9 cellular contexts compared by ENCODE assay signal in the genomic region with DNA sequence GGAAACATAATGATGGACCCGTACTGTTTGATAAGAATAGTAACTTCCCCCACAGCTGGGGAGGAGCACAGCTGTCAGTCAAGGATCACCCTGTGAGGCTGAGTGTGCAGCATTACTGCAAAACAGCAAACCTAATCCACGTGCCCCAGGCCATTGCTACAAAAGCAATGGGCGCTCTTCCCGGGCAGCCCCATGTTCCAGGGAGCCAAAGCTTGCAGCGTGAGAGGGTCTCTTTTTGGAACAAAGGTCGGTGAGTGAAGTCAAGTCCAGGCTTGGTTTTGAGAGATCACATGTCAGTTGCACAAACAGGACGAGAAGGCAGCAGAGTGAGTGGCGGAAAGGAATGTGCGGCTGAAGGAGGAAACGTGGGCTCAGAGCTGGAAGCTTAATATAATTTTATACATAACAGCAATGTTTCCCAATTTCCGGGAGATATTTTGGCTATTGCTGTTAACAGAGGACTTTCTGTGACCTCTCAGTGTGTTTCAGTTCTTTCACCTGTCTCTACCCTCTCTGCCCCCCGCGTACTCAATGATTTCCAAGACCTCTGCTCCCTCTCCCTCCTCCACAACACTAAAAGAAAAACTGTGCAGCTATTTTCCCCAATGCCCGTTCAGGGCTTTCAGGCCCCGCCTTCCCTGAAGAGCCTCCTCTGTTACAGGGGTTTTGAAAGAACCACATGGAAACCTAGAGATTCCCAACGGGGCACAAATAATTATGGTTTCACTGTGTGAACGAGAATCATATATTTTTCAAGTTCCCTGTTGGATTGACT.
DNase-seq lines count a peak whose midpoint lies in the region; ATAC-seq, FAIRE-seq and TF ChIP-seq lines count a peak whose summit lies in the region.
"Had no signal": no experiment of that assay in that cellular context is flagged by ENCODE, and none has a peak within 500 bp of the region (broad histone marks: within the 10 kb centered on the region; RNA-seq: fewer than 3 reads in every experiment).

No MANE protein-coding gene starts in this region.

- no peak overlapping the region for H2BK20ac ChIP-seq in H1 (ENCODE audit: low read length)

- no peak overlapping the region for H2BK12ac ChIP-seq in H1 (ENCODE audit: low read depth, low read length)

- no peaks in the 10 kb centered on the region for H3K79me1 ChIP-seq in H1 (ENCODE audit: low read depth, low read length)

- no peak overlapping the region for H3K56ac ChIP-seq in H1 (replicated peaks; ENCODE audit: insufficient read length, low read depth, low read length)

- TF ChIP-seq CTCF in H1 (IDR thresholded peaks at IDR 0.05; ENCODE audit: control extremely low read depth in 1 of 3, insufficient read depth in 1 of 3, low read depth in 1 of 3, low read length in 3 of 3) (no peak), pancreas (IDR thresholded peaks at IDR 0.05) (no peak)

- TF ChIP-seq POLR2A in H1 (IDR thresholded peaks at IDR 0.05; ENCODE audit: control extremely low read depth in 1 of 2, low read depth in 2 of 2, low read length in 2 of 2): no peak

- peaks cover 0 to 2% (median 0%) of the 10 kb centered on the region in 4 experiments; a peak in 1 of 7 replicates for H3K4me1 ChIP-seq in H1 (replicated peaks in 1 of 4; ENCODE audit: control insufficient read depth in 3 of 4, insufficient read depth in 4 of 4, low read length in 3 of 4)
- H3K4me1 ChIP-seq in pancreas: no peaks in the 10 kb centered on the region

- peak overlapping the region; percentile 59; the same call in 1 of the 2 replicates for H2AFZ ChIP-seq in H1 (ENCODE audit: low read length)

- 79% methylated on average over 17 of the region's 17 CpGs; no CpG with 5 or more reads in 1 of the 2 experiments for WGBS in H1 (ENCODE audit: extremely low coverage in 1 of 2, insufficient coverage in 1 of 2, insufficient read length in 1 of 2, insufficient replicate concordance in 2 of 2, low coverage in 1 of 2, low lambda C conversion rate in 2 of 2, missing lambda C conversion rate in 1 of 2), 2 experiments
- 22 to 27% methylated on average over 17 of the region's 17 CpGs for WGBS in pancreas, 2 donors

- no peak overlapping the region for H4K91ac ChIP-seq in H1 (replicated peaks; ENCODE audit: insufficient read length, low read length)

- no peak overlapping the region for H4K5ac ChIP-seq in H1 (ENCODE audit: insufficient read length, low read depth, low read length)

- intact Hi-C loops in pancreas (cut with DNase I): no loop called here

- no peak overlapping the region for H4K8ac ChIP-seq in H1 (ENCODE audit: extremely low read depth, insufficient read depth, low read length)

- POLR2A ChIA-PET in H1 (lab: Charles Lee; ENCODE audit: partially characterized antibody): no interaction called here

- H3K9me3 ChIP-seq in H1 (ENCODE audit: insufficient read depth in 2 of 2, low read depth in 1 of 2, low read length in 1 of 2) (no peaks in the 10 kb centered on the region), pancreas (no peaks in the 10 kb centered on the region)

- H3K4me2 ChIP-seq in H1 (ENCODE audit: insufficient read depth in 1 of 2, low read depth in 2 of 2, low read length in 2 of 2): no peak overlapping the region

- H3K27me3 ChIP-seq in H1 (replicated peaks in 1 of 4; ENCODE audit: control insufficient read depth in 3 of 4, extremely low read depth in 1 of 4, insufficient read depth in 3 of 4, low read length in 3 of 4): no peaks in the 10 kb centered on the region
- H3K27me3 ChIP-seq in pancreas: peaks cover 0 to 3% (median 0%) of the 10 kb centered on the region in 4 donors

- no peak overlapping the region for H2BK15ac ChIP-seq in H1 (ENCODE audit: low read length)

- peak in 3 of 4 donors; percentile 32 to 44 (median 34) for ATAC-seq in pancreas
- no peak for ATAC-seq in HG02981 (IDR thresholded peaks at IDR 0.05; ENCODE audit: unreplicated experiment)
- ATAC-seq in GM21360 (IDR thresholded peaks at IDR 0.05; ENCODE audit: unreplicated experiment): no peak

- DNase-seq in EH (ENCODE audit: low read depth): peak; percentile 58
- DNase-seq in NAMALWA (ENCODE audit: low spot score): peak; percentile 27
- no peak for DNase-seq in H1 (ENCODE audit: low read depth in 1 of 2, low spot score in 2 of 2)
- DNase-seq in pancreas: no peak
- DNase-seq in DMS 273 (lab: John Stamatoyannopoulos, UW; ENCODE audit: unreplicated experiment): no peak
- DNase-seq in activated gamma-delta T cell (lab: John Stamatoyannopoulos, UW): no peak
- DNase-seq: stimulated activated naive CD4-positive, alpha-beta T cell treated with Interleukin-2 at 50 U/mL for 16 hours had no signal

- H2BK5ac ChIP-seq in H1 (ENCODE audit: low read depth, low read length): no peak overlapping the region

- no peak overlapping the region for H2AK5ac ChIP-seq in H1 (ENCODE audit: low read depth, low read length)

- no peaks in the 10 kb centered on the region for H3K79me2 ChIP-seq in H1 (ENCODE audit: control insufficient read depth in 1 of 2, insufficient read depth in 2 of 2, low read length in 2 of 2)

- no peak overlapping the region for H3K18ac ChIP-seq in H1 (ENCODE audit: extremely low read depth, low read length)

- FAIRE-seq in H1 (lab: Jason Lieb, UNC) (no peak), pancreas (lab: Jason Lieb, UNC) (no peak)

- H3K36me3 ChIP-seq in H1 (ENCODE audit: control insufficient read depth in 2 of 4, insufficient read depth in 4 of 4, low read length in 3 of 4) (no peaks in the 10 kb centered on the region), pancreas (no peaks in the 10 kb centered on the region)

- no peak for TF ChIP-seq RAD21 in H1 (IDR thresholded peaks at IDR 0.05 in 1 of 2, conservative IDR thresholded peaks at IDR 0.05 in 1 of 2; ENCODE audit: low read depth in 2 of 2, low read length in 2 of 2)

- no peak overlapping the region for H2BK120ac ChIP-seq in H1 (replicated peaks; ENCODE audit: low read depth, low read length)

- no peak overlapping the region for H3K23ac ChIP-seq in H1 (ENCODE audit: insufficient read length)

- CTCF ChIA-PET in H1 (lab: Charles Lee; ENCODE audit: partially characterized antibody): no interaction called here

- H3K14ac ChIP-seq in H1 (ENCODE audit: insufficient read length): no peak overlapping the region

- H3K23me2 ChIP-seq in H1 (ENCODE audit: low read depth, low read length): no peaks in the 10 kb centered on the region

- no peak overlapping the region for H3K27ac ChIP-seq in H1 (ENCODE audit: low read depth, low read length)
- H3K27ac ChIP-seq in pancreas: peak overlapping the region in 1 of 4 donors; percentile 8

- H4K20me1 ChIP-seq in H1 (replicated peaks in 1 of 2; ENCODE audit: control insufficient read depth in 1 of 2, insufficient read depth in 2 of 2, low read length in 2 of 2): no peaks in the 10 kb centered on the region

- H3K9ac ChIP-seq in H1 (replicated peaks in 1 of 4; ENCODE audit: extremely low read depth in 1 of 4, low read depth in 3 of 4, low read length in 3 of 4): no peak overlapping the region

- no peak for TF ChIP-seq EP300 in H1 (IDR thresholded peaks at IDR 0.05; ENCODE audit: borderline replicate concordance in 1 of 2, low read depth in 2 of 2, low read length in 2 of 2)

- H3K4ac ChIP-seq in H1 (replicated peaks; ENCODE audit: insufficient read length, low read depth, low read length): no peak overlapping the region

- H3K4me3 ChIP-seq in H1 (ENCODE audit: extremely low read depth in 1 of 4, insufficient read depth in 2 of 4, low read depth in 3 of 4, low read length in 4 of 4) (no peak overlapping the region), pancreas (peak overlapping the region in 1 of 4 donors; percentile 10)

TF ChIP-seq in H1, 55 proteins besides CTCF, POLR2A, EP300 and RAD21:
- no peak for TF ChIP-seq MAFK (IDR thresholded peaks at IDR 0.05; ENCODE audit: low read depth, low read length)
- no peak for TF ChIP-seq BRCA1 (IDR thresholded peaks at IDR 0.05; ENCODE audit: low read depth, low read length)
- TF ChIP-seq, protein P1, sequence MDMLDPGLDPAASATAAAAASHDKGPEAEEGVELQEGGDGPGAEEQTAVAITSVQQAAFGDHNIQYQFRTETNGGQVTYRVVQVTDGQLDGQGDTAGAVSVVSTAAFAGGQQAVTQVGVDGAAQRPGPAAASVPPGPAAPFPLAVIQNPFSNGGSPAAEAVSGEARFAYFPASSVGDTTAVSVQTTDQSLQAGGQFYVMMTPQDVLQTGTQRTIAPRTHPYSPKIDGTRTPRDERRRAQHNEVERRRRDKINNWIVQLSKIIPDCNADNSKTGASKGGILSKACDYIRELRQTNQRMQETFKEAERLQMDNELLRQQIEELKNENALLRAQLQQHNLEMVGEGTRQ (IDR thresholded peaks at IDR 0.05; ENCODE audit: low read length): no peak

Comparison
In these comparisons a context has a peak if more than half of its experiments do, and no peak if none do; other contexts are left out.
1. DNase-seq: peak in EH (single experiment) and NAMALWA (single experiment); none in H1 (0 of 2), pancreas (0 of 6), DMS 273 (single experiment) and activated gamma-delta T cell (single experiment).
2. ATAC-seq: peak in pancreas (3 of 4); none in HG02981 (single experiment) and GM21360 (single experiment).